In genomic region chr20:1188347-1188746, GRCh38 we compare ENCODE assay signal across 1 cellular context.
TF ChIP-seq lines count a peak whose summit lies in the region.

No MANE protein-coding gene starts in this region.

TF ChIP-seq in K562, 482 proteins besides CTCF, POLR2A, EP300 and RAD21 (continued from another document and continues in another):
- TF ChIP-seq HBP1 (CRISPR knock-in tag; IDR thresholded peaks at IDR 0.05), result peak; percentile 81; the same call in 1 of the 2 replicates
- TF ChIP-seq NFXL1 (CRISPR knock-in tag; IDR thresholded peaks at IDR 0.05), result no peak
- no peak for TF ChIP-seq ZNF766 (CRISPR knock-in tag; conservative IDR thresholded peaks at IDR 0.05)
- no peak for TF ChIP-seq C11orf30 (IDR thresholded peaks at IDR 0.05; ENCODE audit: low read depth)
- 0 out of 2 replicates have a peak, but pooled peaks have one; percentile 21 for TF ChIP-seq MTA1 (IDR thresholded peaks at IDR 0.05; ENCODE audit: borderline replicate concordance)
- no peak for TF ChIP-seq PTRF (tag; IDR thresholded peaks at IDR 0.05)
- TF ChIP-seq TRIM25 (IDR thresholded peaks at IDR 0.05; ENCODE audit: borderline replicate concordance), result peak; percentile 87; the same call in 1 of the 2 replicates
- no peak for TF ChIP-seq SNRNP70 (optimal IDR thresholded peaks at IDR 0.05; ENCODE audit: low read depth, low read length)
- no peak for TF ChIP-seq ATF7 (IDR thresholded peaks at IDR 0.05)
- no peak for TF ChIP-seq ETV1 (tag; conservative IDR thresholded peaks at IDR 0.05; ENCODE audit: low read depth)
- TF ChIP-seq ZNF121 (CRISPR knock-in tag; conservative IDR thresholded peaks at IDR 0.05), result no peak
- no peak for TF ChIP-seq L3MBTL2 (IDR thresholded peaks at IDR 0.05)
- TF ChIP-seq KDM4B (IDR thresholded peaks at IDR 0.05; ENCODE audit: borderline replicate concordance in 2 of 2, low read depth in 1 of 2), result no peak
- TF ChIP-seq ZNF77 (CRISPR knock-in tag; IDR thresholded peaks at IDR 0.05), result no peak
- TF ChIP-seq ZBTB2 (IDR thresholded peaks at IDR 0.05), result peak; percentile 42; the same call in 1 of the 2 replicates
- no peak for TF ChIP-seq ZNF134 (CRISPR knock-in tag; conservative IDR thresholded peaks at IDR 0.05)
- no peak for TF ChIP-seq HNRNPK (IDR thresholded peaks at IDR 0.05; ENCODE audit: low read depth, low read length, poor library complexity, severe bottlenecking)
- no peak for TF ChIP-seq HMBOX1 (IDR thresholded peaks at IDR 0.05)
- TF ChIP-seq ZNF655 (CRISPR knock-in tag; IDR thresholded peaks at IDR 0.05), result no peak
- no peak for TF ChIP-seq ELF2 (CRISPR knock-in tag; IDR thresholded peaks at IDR 0.05)
- TF ChIP-seq RBM17 (IDR thresholded peaks at IDR 0.05; ENCODE audit: borderline replicate concordance, low read depth, low read length), result no peak
- peak; percentile 95 for TF ChIP-seq TSC22D4 (tag; IDR thresholded peaks at IDR 0.05)
- no peak for TF ChIP-seq CBX1 (IDR thresholded peaks at IDR 0.05; ENCODE audit: low read depth)
- TF ChIP-seq NCOR1 (IDR thresholded peaks at IDR 0.05), result no peak
- TF ChIP-seq RHOXF2B (CRISPR knock-in tag; conservative IDR thresholded peaks at IDR 0.05), result no peak
- TF ChIP-seq ZNF551 (CRISPR knock-in tag; IDR thresholded peaks at IDR 0.05), result no peak
- no peak for TF ChIP-seq HDAC6 (IDR thresholded peaks at IDR 0.05; ENCODE audit: low read depth, low read length)
- TF ChIP-seq CHCHD3 (CRISPR knock-in tag; IDR thresholded peaks at IDR 0.05), result no peak
- TF ChIP-seq SPI1 (IDR thresholded peaks at IDR 0.05; ENCODE audit: borderline replicate concordance, low read depth, low read length), result no peak
- TF ChIP-seq PHB (CRISPR knock-in tag; IDR thresholded peaks at IDR 0.05), result no peak
- no peak for TF ChIP-seq ESRRB (CRISPR knock-in tag; IDR thresholded peaks at IDR 0.05; ENCODE audit: borderline replicate concordance)
- TF ChIP-seq TAF15 (IDR thresholded peaks at IDR 0.05; ENCODE audit: low read depth, low read length), result no peak
- peak; percentile 98 for TF ChIP-seq HDGF (IDR thresholded peaks at IDR 0.05)
- TF ChIP-seq NKRF (IDR thresholded peaks at IDR 0.05; ENCODE audit: borderline replicate concordance), result peak; percentile 65
- TF ChIP-seq ATF2 (CRISPR knock-in tag; IDR thresholded peaks at IDR 0.05), result no peak
- TF ChIP-seq SMARCA5 (IDR thresholded peaks at IDR 0.05), result peak; percentile 72
- TF ChIP-seq RAD51 (IDR thresholded peaks at IDR 0.05; ENCODE audit: borderline replicate concordance, low read depth), result no peak
- no peak for TF ChIP-seq RREB1 (CRISPR knock-in tag; IDR thresholded peaks at IDR 0.05)
- no peak for TF ChIP-seq TFAM (CRISPR knock-in tag; conservative IDR thresholded peaks at IDR 0.05)
- TF ChIP-seq GABPB1 (CRISPR knock-in tag; IDR thresholded peaks at IDR 0.05), result no peak
- no peak for TF ChIP-seq STAT5B (CRISPR knock-in tag; IDR thresholded peaks at IDR 0.05)
- TF ChIP-seq LARP7 (IDR thresholded peaks at IDR 0.05), result peak; percentile 96
- TF ChIP-seq ID3 (CRISPR knock-in tag; IDR thresholded peaks at IDR 0.05), result no peak
- TF ChIP-seq ID3 (tag; IDR thresholded peaks at IDR 0.05), result no peak
- no peak for TF ChIP-seq CXXC5 (CRISPR knock-in tag; IDR thresholded peaks at IDR 0.05)
- TF ChIP-seq HOXB6 (CRISPR knock-in tag; IDR thresholded peaks at IDR 0.05; ENCODE audit: borderline replicate concordance), result no peak
- TF ChIP-seq CHAMP1 (IDR thresholded peaks at IDR 0.05), result no peak
